Comparison of ENCODE assay signal across 9 cellular contexts in genomic region chrX:24561121-24561520, GRCh38.
A peak's percentile ranks its signal among the peaks of the same experiment; 100 is the strongest.
DNase-seq lines count a peak whose midpoint lies in the region; ATAC-seq and FAIRE-seq lines count a peak whose summit lies in the region.
"Had no signal": no experiment of that assay in that cellular context is flagged by ENCODE, and none has a peak within 500 bp of the region (broad histone marks: within the 10 kb centered on the region; RNA-seq: fewer than 3 reads in every experiment).

No MANE protein-coding gene starts in this region.

- no peaks in the 10 kb centered on the region for H3K9me3 Mint-ChIP-seq in activated T-cell treated with anti-CD3 and anti-CD28 coated beads, Interleukin-2, amount 50 U/mL, for 24 hours

- H3K27ac Mint-ChIP-seq in activated T-cell treated with anti-CD3 and anti-CD28 coated beads, Interleukin-2, amount 50 U/mL, for 24 hours: no peak overlapping the region

- peak; percentile 13 to 39 for DNase-seq in AML-193 (lab: John Stamatoyannopoulos, UW)
- peak; percentile 11 for DNase-seq in GM18507 (ENCODE audit: extremely low spot score, insufficient read length, low read depth)
- peak; percentile 6 to 60 for DNase-seq in NCI-H526 (lab: John Stamatoyannopoulos, UW)
- peak; percentile 10 for DNase-seq in fibroblast of peridontal ligament (ENCODE audit: extremely low read depth)
- no peak for DNase-seq in activated CD4-positive, alpha-beta T cell treated with anti-CD3 and anti-CD28 coated beads for 1 hour
- no peak for DNase-seq in activated T-cell treated with anti-CD3 and anti-CD28 coated beads, Interleukin-2, amount 50 U/mL, for 24 hours
- DNase-seq in hippocampal formation (lab: John Stamatoyannopoulos, UW): no peak
- DNase-seq: head of caudate nucleus had no signal

- H3K4me1 Mint-ChIP-seq in activated T-cell treated with anti-CD3 and anti-CD28 coated beads, Interleukin-2, amount 50 U/mL, for 24 hours (ENCODE audit: low read depth): no peaks in the 10 kb centered on the region

- H3K4me3 Mint-ChIP-seq in activated T-cell treated with anti-CD3 and anti-CD28 coated beads, Interleukin-2, amount 50 U/mL, for 24 hours: no peak overlapping the region

- H3K36me3 Mint-ChIP-seq in activated T-cell treated with anti-CD3 and anti-CD28 coated beads, Interleukin-2, amount 50 U/mL, for 24 hours (ENCODE audit: low read depth): no peaks in the 10 kb centered on the region

- H3K27me3 Mint-ChIP-seq in activated T-cell treated with anti-CD3 and anti-CD28 coated beads, Interleukin-2, amount 50 U/mL, for 24 hours: peaks cover 30% of the 10 kb centered on the region

- peak; percentile 58 for FAIRE-seq in GM18507 (lab: Jason Lieb, UNC)

- ATAC-seq in GM21825 (IDR thresholded peaks at IDR 0.05; ENCODE audit: unreplicated experiment): no peak

Comparison
In these comparisons a context has a peak if more than half of its experiments do, and no peak if none do; other contexts are left out.
1. DNase-seq: peak in AML-193 (2 of 2), GM18507 (single experiment), NCI-H526 (2 of 2) and fibroblast of peridontal ligament (single experiment); none in activated CD4-positive, alpha-beta T cell treated with anti-CD3 and anti-CD28 coated beads for 1 hour (single experiment), activated T-cell treated with anti-CD3 and anti-CD28 coated beads, Interleukin-2, amount 50 U/mL, for 24 hours (single experiment) and hippocampal formation (0 of 2).